Comparison of ENCODE assay signal across 9 cellular contexts in the genomic region with DNA sequence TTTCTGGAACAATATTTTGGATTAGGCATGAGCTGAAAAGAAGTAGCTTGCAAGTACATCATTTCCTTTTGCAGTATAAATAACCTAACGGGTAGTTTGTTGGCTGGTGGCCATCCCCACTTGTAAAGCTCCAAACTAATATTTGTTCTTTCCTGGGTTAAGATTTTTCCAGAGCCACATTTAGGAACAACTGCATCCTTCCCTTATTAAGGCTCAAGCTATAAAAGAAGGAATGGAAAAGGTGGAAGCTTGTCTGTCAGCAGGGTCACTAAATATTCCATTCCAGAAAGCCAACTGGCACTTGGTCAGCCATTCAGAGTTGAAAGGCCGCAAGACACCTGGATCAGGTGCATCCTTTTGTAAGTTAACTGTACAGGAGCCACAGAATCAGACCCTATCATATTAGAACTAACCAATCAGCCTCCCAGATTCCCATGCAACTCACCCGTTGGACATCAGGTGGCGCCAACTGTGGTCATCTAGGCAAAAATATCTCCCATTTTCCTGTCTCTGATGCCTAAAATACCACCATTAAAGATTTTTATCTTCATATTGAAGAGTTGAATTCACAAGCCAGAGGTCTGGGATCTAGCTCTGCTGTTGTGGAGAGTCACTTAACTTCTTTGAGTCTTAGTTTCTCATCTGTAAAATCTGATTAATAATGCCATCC.
DNase-seq lines count a peak whose midpoint lies in the region; ATAC-seq and TF ChIP-seq lines count a peak whose summit lies in the region.
"Had no signal": no experiment of that assay in that cellular context is flagged by ENCODE, and none has a peak within 500 bp of the region (broad histone marks: within the 10 kb centered on the region; RNA-seq: fewer than 3 reads in every experiment).

No MANE protein-coding gene starts in this region.

- no peak overlapping the region for H3K9ac ChIP-seq in smooth muscle cell (ENCODE audit: low read depth)

- no peak overlapping the region for H3K4me2 ChIP-seq in smooth muscle cell

- TF ChIP-seq CTCF in foreskin keratinocyte (conservative IDR thresholded peaks at IDR 0.05) (peak; percentile 57), smooth muscle cell (IDR thresholded peaks at IDR 0.05; ENCODE audit: borderline replicate concordance, insufficient read depth, poor library complexity, severe bottlenecking) (peak; percentile 28)

- peak overlapping the region; percentile 95 for H3K27ac ChIP-seq in foreskin keratinocyte
- no peak overlapping the region for H3K27ac ChIP-seq in smooth muscle cell (ENCODE audit: low read depth)

- WGBS in smooth muscle cell (ENCODE audit: low lambda C conversion rate): 66% methylated on average over 4 of the region's 4 CpGs

- DNase-seq in H7 (peak; percentile 33), SK-MEL-5 (ENCODE audit: low read depth, low spot score) (peak; percentile 42), foreskin keratinocyte (no peak), smooth muscle cell (lab: John Stamatoyannopoulos, UW; ENCODE audit: unreplicated experiment) (no peak), kidney tubule cell (ENCODE audit: low spot score) (no peak), GM03348 (ENCODE audit: low spot score) (no peak), SKM-1 treated with dmso at 0.1 percent for 144 hours (lab: John Stamatoyannopoulos, UW; ENCODE audit: unreplicated experiment) (no peak)
- DNase-seq: activated B cell treated with CpG ODN at 0.5 μM for 24 hours had no signal

- H3K4me3 ChIP-seq in H7 (ENCODE audit: insufficient read depth, low read depth, low read length) (no peak overlapping the region), smooth muscle cell (no peak overlapping the region)

- peaks cover 6% of the 10 kb centered on the region for H3K9me3 ChIP-seq in smooth muscle cell (replicated peaks; ENCODE audit: low read depth)

- H2AFZ ChIP-seq in smooth muscle cell (ENCODE audit: low read depth): no peak overlapping the region

- H3K27me3 ChIP-seq in H7 (ENCODE audit: control insufficient read depth, insufficient read depth, low read length) (no peaks in the 10 kb centered on the region), foreskin keratinocyte (no peaks in the 10 kb centered on the region), smooth muscle cell (ENCODE audit: low read depth) (no peaks in the 10 kb centered on the region)

- ATAC-seq in foreskin keratinocyte (no peak), GM19397 (IDR thresholded peaks at IDR 0.05; ENCODE audit: unreplicated experiment) (no peak)

- H3K36me3 ChIP-seq in H7 (replicated peaks; ENCODE audit: control insufficient read depth, insufficient read depth, low read length): no peaks in the 10 kb centered on the region
- no peaks in the 10 kb centered on the region for H3K36me3 ChIP-seq in smooth muscle cell (ENCODE audit: low read depth)

- in situ Hi-C loops in SK-MEL-5 (cut with HindIII; ENCODE audit: low pct_unique_long_range_greater_than_20kb, low sequenced_read_pairs): no loop called here

- H4K20me1 ChIP-seq in smooth muscle cell (ENCODE audit: low read depth): no peaks in the 10 kb centered on the region

- H3F3A ChIP-seq in smooth muscle cell (ENCODE audit: low read depth): no peaks in the 10 kb centered on the region

- H3K4me1 ChIP-seq in foreskin keratinocyte (peaks cover 13% of the 10 kb centered on the region), smooth muscle cell (ENCODE audit: low read depth) (no peaks in the 10 kb centered on the region)

- no peaks in the 10 kb centered on the region for H3K79me2 ChIP-seq in smooth muscle cell (ENCODE audit: low read depth)

Comparison
In these comparisons a context has a peak if more than half of its experiments do, and no peak if none do; other contexts are left out.
1. DNase-seq: peak in H7 (single experiment) and SK-MEL-5 (single experiment); none in foreskin keratinocyte (0 of 2), smooth muscle cell (single experiment), kidney tubule cell (single experiment), GM03348 (single experiment) and SKM-1 treated with dmso at 0.1 percent for 144 hours (single experiment).